24 cellular contexts compared by ENCODE assay signal in the genomic region with DNA sequence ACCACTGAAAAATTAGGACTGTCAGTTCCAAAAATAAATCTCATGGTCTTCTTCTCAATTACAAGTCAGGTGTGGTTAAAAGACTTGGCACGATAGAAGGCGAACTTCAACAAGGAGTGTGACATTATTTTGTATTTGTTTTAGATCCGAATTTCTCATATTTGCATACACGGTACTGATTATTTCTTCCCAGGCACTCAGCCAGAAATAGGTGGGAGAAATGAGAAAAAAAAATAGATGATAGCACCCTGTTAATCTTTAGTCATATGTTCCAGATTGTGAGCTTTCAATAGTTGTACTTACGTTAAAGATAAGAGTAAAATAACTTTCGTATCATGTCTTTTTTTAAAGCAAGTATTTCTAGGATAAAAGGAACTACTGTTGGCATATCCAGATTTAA.
"Had no signal": no experiment of that assay in that cellular context is flagged by ENCODE, and none has a peak within 500 bp of the region (broad histone marks: within the 10 kb centered on the region; RNA-seq: fewer than 3 reads in every experiment).

No MANE protein-coding gene starts in this region.

- H3K27me3 ChIP-seq: left lung, right atrium auricular region, right lobe of liver, tibial nerve, uterus had no signal

- H3K4me1 ChIP-seq: left lung, lower lobe of right lung, parathyroid adenoma, right lobe of liver, tibial nerve, uterus had no signal

- FAIRE-seq: keratinocyte had no signal

- H3K36me3 ChIP-seq: left lung, lower lobe of right lung, right lobe of liver, tibial nerve, uterus had no signal

- H3K9me3 ChIP-seq: left lung, lower lobe of right lung, right atrium auricular region, right lobe of liver, tibial nerve, uterus had no signal

- H3K27ac ChIP-seq: left lung, lower lobe of right lung, parathyroid adenoma, right atrium auricular region, right lobe of liver, tibial nerve, uterus had no signal

- ATAC-seq: left colon; left lung; lower lobe of right lung; naive thymus-derived CD8-positive, alpha-beta T cell; stimulated activated memory B cell treated with anti-CD40 and anti-IgM and Interleukin-4, amounts not matched to agents 10 μg/mL and 1 μg/mL and 100 μg/mL, for 72 hours; stimulated activated naive CD8-positive, alpha-beta T cell treated with anti-CD3 and anti-CD28 coated beads, Interleukin-15, amount 100 ng/mL, for 72 hours had no signal

- DNase-seq: hippocampal formation; kidney glomerular epithelial cell; left colon; left lung; lower lobe of right lung; mammary epithelial cell; mesenchymal stem cell; naive thymus-derived CD8-positive, alpha-beta T cell; nucleus accumbens; right lobe of liver; stimulated activated CD4-positive, alpha-beta T cell treated with anti-CD3 and anti-CD28 coated beads, Interleukin-1b, Interleukin-23, amount 100 ng/mL, for 48 hours; stimulated activated CD4-positive, alpha-beta T cell treated with anti-CD3 and anti-CD28 coated beads, Interleukin-2, amount 100 ng/mL, for 48 hours; stimulated activated CD4-positive, alpha-beta T cell treated with anti-CD3 and anti-CD28 coated beads, Interleukin-4, amount 100 ng/mL, for 4 hours; stimulated activated CD8-positive, alpha-beta memory T cell treated with anti-CD3 and anti-CD28 coated beads, Interleukin-4, amount 100 ng/mL, for 48 hours; stimulated activated naive CD4-positive, alpha-beta T cell treated with Interleukin-2 at 50 U/mL for 16 hours; stimulated activated naive CD8-positive, alpha-beta T cell treated with anti-CD3 and anti-CD28 coated beads, Interleukin-15, amount 100 ng/mL, for 72 hours; substantia nigra; uterus had no signal

- H3K4me3 ChIP-seq: left lung, lower lobe of right lung, right atrium auricular region, right lobe of liver, smooth muscle cell, tibial nerve, uterus had no signal
